20 cellular contexts compared by ENCODE assay signal in genomic region chr14:75431011-75431410, GRCh38. TPM values are rescaled to one million over a fixed set of nuclear protein-coding genes. Genes with fewer than 3 reads are reported as not detected.
A peak's percentile ranks its signal among the peaks of the same experiment; 100 is the strongest.
DNase-seq lines count a peak whose midpoint lies in the region; ATAC-seq and TF ChIP-seq lines count a peak whose summit lies in the region.
"Had no signal": no experiment of that assay in that cellular context is flagged by ENCODE, and none has a peak within 500 bp of the region (broad histone marks: within the 10 kb centered on the region; RNA-seq: fewer than 3 reads in every experiment).

No MANE protein-coding gene starts in this region.

- peak overlapping the region; percentile 84 for H3K4me3 ChIP-seq in left ventricle myocardium inferior
- H3K4me3 ChIP-seq in esophagus muscularis mucosa: peak overlapping the region; percentile 79 to 87 (median 83)
- peak overlapping the region; percentile 2 to 81 for H3K4me3 ChIP-seq in neutrophil (ENCODE audit: low read depth in 1 of 2, low read length in 1 of 2)
- H3K4me3 ChIP-seq in upper lobe of right lung: peak overlapping the region; percentile 70
- H3K4me3 ChIP-seq: K562 had no signal

- H3K27me3 ChIP-seq in left ventricle myocardium inferior (ENCODE audit: low read depth): no peaks in the 10 kb centered on the region
- no peaks in the 10 kb centered on the region for H3K27me3 ChIP-seq in esophagus muscularis mucosa
- no peaks in the 10 kb centered on the region for H3K27me3 ChIP-seq in neutrophil
- H3K27me3 ChIP-seq in upper lobe of right lung: no peaks in the 10 kb centered on the region
- H3K27me3 ChIP-seq: foreskin keratinocyte, Peyer's patch had no signal

- peaks cover 42% of the 10 kb centered on the region for H3K36me3 ChIP-seq in left ventricle myocardium inferior
- peaks cover 12 to 45% (median 36%) of the 10 kb centered on the region in 4 donors for H3K36me3 ChIP-seq in esophagus muscularis mucosa
- peaks cover 37% of the 10 kb centered on the region for H3K36me3 ChIP-seq in neutrophil
- H3K36me3 ChIP-seq in upper lobe of right lung: peaks cover 39% of the 10 kb centered on the region

- ATAC-seq in Right ventricle myocardium superior (ENCODE audit: poor library complexity) (no peak), upper lobe of right lung (no peak), GM21390 (IDR thresholded peaks at IDR 0.05; ENCODE audit: unreplicated experiment) (no peak), GM21526 (IDR thresholded peaks at IDR 0.05; ENCODE audit: low FRiP score, unreplicated experiment) (no peak)
- ATAC-seq: foreskin keratinocyte; K562; natural killer cell treated with Interleukin-12 subunit alpha and Interleukin-12 subunit beta and Interleukin-15 and Interleukin-18, amount 100 ng/mL, for 72 hours had no signal

- no peak for TF ChIP-seq EP300 in esophagus muscularis mucosa (IDR thresholded peaks at IDR 0.05)

- TF ChIP-seq POLR2A in esophagus muscularis mucosa (IDR thresholded peaks at IDR 0.05; ENCODE audit: low read depth): no peak

- peaks cover 87% of the 10 kb centered on the region for H3K4me1 ChIP-seq in left ventricle myocardium inferior
- peaks cover 41 to 87% (median 75%) of the 10 kb centered on the region in 4 donors for H3K4me1 ChIP-seq in esophagus muscularis mucosa
- H3K4me1 ChIP-seq in neutrophil (ENCODE audit: control insufficient read depth in 1 of 2, insufficient read depth in 1 of 2, low read depth in 1 of 2, low read length in 1 of 2): peaks cover 56 to 69% of the 10 kb centered on the region in 2 experiments
- H3K4me1 ChIP-seq in upper lobe of right lung: peaks cover 49% of the 10 kb centered on the region

- H3K9me3 ChIP-seq in left ventricle myocardium inferior (replicated peaks) (no peaks in the 10 kb centered on the region), esophagus muscularis mucosa (no peaks in the 10 kb centered on the region), neutrophil (no peaks in the 10 kb centered on the region), upper lobe of right lung (no peaks in the 10 kb centered on the region)
- H3K9me3 ChIP-seq: Peyer's patch had no signal

- intact Hi-C loops in left ventricle myocardium inferior (cut with micrococcal nuclease) (no loop called here), Right ventricle myocardium superior (cut with DNase I) (no loop called here), esophagus muscularis mucosa (cut with DNase I) (loop anchor here (5.0 kb wide), 1 partner anchor 41 kb away; no protein-coding TSS in a partner anchor), upper lobe of right lung (cut with DNase I) (loop anchor here (10.0 kb wide), 1 partner anchor 126 kb away; no protein-coding TSS in a partner anchor)

- DNase-seq in left ventricle myocardium inferior: no peak
- DNase-seq in Right ventricle myocardium superior: no peak
- DNase-seq in esophagus muscularis mucosa (ENCODE audit: extremely low spot score): no peak
- no peak for DNase-seq in upper lobe of right lung
- DNase-seq in glomerular visceral epithelial cell (ENCODE audit: extremely low spot score): no peak
- DNase-seq: activated CD4-positive, alpha-beta T cell treated with anti-CD3 and anti-CD28 coated beads, Interleukin-2, amount 10 ng/mL, durations not matched to agents 24 days and 14 days; activated T-cell treated with anti-CD3 and anti-CD28 coated beads, Interleukin-2, amount 50 U/mL, for 24 hours; dermis blood vessel endothelial cell; foreskin keratinocyte; kidney; NCI-H1417 treated with DMSO at 0.1 percent for 48 hours; NCI-H345; Peyer's patch; stimulated activated CD4-positive, alpha-beta T cell treated with anti-CD3 and anti-CD28 coated beads, Interleukin-12 subunit alpha, Interleukin-12 subunit beta, amount 100 ng/mL, for 4 hours; T-helper 2 cell had no signal

- no peak for TF ChIP-seq CTCF in left ventricle myocardium inferior (IDR thresholded peaks at IDR 0.05; ENCODE audit: borderline replicate concordance)
- no peak for TF ChIP-seq CTCF in esophagus muscularis mucosa (IDR thresholded peaks at IDR 0.05)
- no peak for TF ChIP-seq CTCF in neutrophil (IDR thresholded peaks at IDR 0.05)
- TF ChIP-seq CTCF in upper lobe of right lung (IDR thresholded peaks at IDR 0.05): no peak

- H3K27ac ChIP-seq in left ventricle myocardium inferior (replicated peaks): peak overlapping the region; percentile 96
- H3K27ac ChIP-seq in esophagus muscularis mucosa (replicated peaks in 1 of 4): peak overlapping the region; percentile 86 to 96 (median 88)
- H3K27ac ChIP-seq in neutrophil: peak overlapping the region; percentile 96
- H3K27ac ChIP-seq in upper lobe of right lung: peak overlapping the region; percentile 32
- H3K27ac ChIP-seq: foreskin keratinocyte had no signal

- WGBS in esophagus muscularis mucosa: 64% methylated on average over 6 of the region's 6 CpGs

RNA-seq across cellular contexts. Expression of gene JDP2, which starts 3.2 kb away (rescaled TPM):
- total RNA-seq in left ventricle myocardium inferior (21.9 TPM), Right ventricle myocardium superior (22.1 TPM), esophagus muscularis mucosa (10 to 100 TPM; 50.5 to 94.5 (median 78.3) TPM), upper lobe of right lung (58.0 TPM)

Comparison
In these comparisons a context has a peak if more than half of its experiments do, and no peak if none do; other contexts are left out.
1. H3K27ac ChIP-seq: peak in every context shown above with its lines; median percentile 96 in left ventricle myocardium inferior; 96 in neutrophil; 88 in esophagus muscularis mucosa; 32 in upper lobe of right lung.
2. intact Hi-C loops: an anchor here in esophagus muscularis mucosa (5.0 kb wide) and upper lobe of right lung (10.0 kb wide); none called in left ventricle myocardium inferior and Right ventricle myocardium superior.